Comparison of ENCODE assay signal across 20 cellular contexts in genomic region chr11:14390669-14391068, GRCh38. TPM values are rescaled to one million over a fixed set of nuclear protein-coding genes. Genes with fewer than 3 reads are reported as not detected.
DNase-seq lines count a peak whose midpoint lies in the region; ATAC-seq, FAIRE-seq and TF ChIP-seq lines count a peak whose summit lies in the region.
"Had no signal": no experiment of that assay in that cellular context is flagged by ENCODE, and none has a peak within 500 bp of the region (broad histone marks: within the 10 kb centered on the region; RNA-seq: fewer than 3 reads in every experiment).

No MANE protein-coding gene starts in this region.

- H3K4me1 ChIP-seq in A549: peaks cover 11% of the 10 kb centered on the region; the same call in 2 of the 3 replicates
- no peaks in the 10 kb centered on the region for H3K4me1 ChIP-seq in HEK293 (ENCODE audit: control insufficient read depth, insufficient read depth, low read length)
- peaks cover 3 to 16% of the 10 kb centered on the region in 2 experiments; a peak in 2 of 4 replicates for H3K4me1 ChIP-seq in SK-N-SH (ENCODE audit: control insufficient read depth in 1 of 2, insufficient read depth in 2 of 2, low read depth in 1 of 2, low read length in 1 of 2)

- H3F3A ChIP-seq in SK-N-SH (replicated peaks; ENCODE audit: insufficient read depth): no peaks in the 10 kb centered on the region

- no peaks in the 10 kb centered on the region for H4K20me1 ChIP-seq in SK-N-SH (ENCODE audit: insufficient read depth)
- H4K20me1 ChIP-seq: BLaER1 treated with 17β-estradiol and CSF1 and Interleukin-3, amounts not matched to agents 10 nM and 100 nM had no signal

- no peak overlapping the region for H3K4me3 ChIP-seq in A549
- H3K4me3 ChIP-seq in HEK293 (ENCODE audit: low read depth, low read length): no peak overlapping the region
- no peak overlapping the region for H3K4me3 ChIP-seq in SK-N-SH (ENCODE audit: low read depth in 2 of 2, low read length in 1 of 2)
- H3K4me3 ChIP-seq: BLaER1 treated with 17β-estradiol and CSF1 and Interleukin-3, amounts not matched to agents 10 nM and 100 nM; GM23248; HAP-1 had no signal

- H3K9me3 ChIP-seq in A549 (no peaks in the 10 kb centered on the region), HEK293 (ENCODE audit: control insufficient read depth, insufficient read depth, low read depth, low read length) (no peaks in the 10 kb centered on the region), SK-N-SH (no peaks in the 10 kb centered on the region)
- H3K9me3 ChIP-seq: BLaER1 treated with 17β-estradiol and CSF1 and Interleukin-3, amounts not matched to agents 10 nM and 100 nM; HAP-1 had no signal

- no peak for TF ChIP-seq CTCF in A549 (IDR thresholded peaks at IDR 0.05)
- no peak for TF ChIP-seq CTCF in HEK293 (tag by site-specific recombination; IDR thresholded peaks at IDR 0.05)
- TF ChIP-seq CTCF in SK-N-SH (IDR thresholded peaks at IDR 0.05): no peak

- no peak for ATAC-seq in A549
- ATAC-seq in left lobe of liver: peak; percentile 39
- no peak for ATAC-seq in HG02798 (IDR thresholded peaks at IDR 0.05; ENCODE audit: poor library complexity, unreplicated experiment)
- ATAC-seq in GM21528 (IDR thresholded peaks at IDR 0.05; ENCODE audit: low FRiP score, unreplicated experiment): no peak
- ATAC-seq: CD8-positive, alpha-beta T cell had no signal

- no peak overlapping the region for H3K9ac ChIP-seq in SK-N-SH
- H3K9ac ChIP-seq: BLaER1 treated with 17β-estradiol and CSF1 and Interleukin-3, amounts not matched to agents 10 nM and 100 nM; GM23248 had no signal

- no peak overlapping the region for H2AFZ ChIP-seq in SK-N-SH (ENCODE audit: low read depth)
- H2AFZ ChIP-seq: GM23248 had no signal

- H3K36me3 ChIP-seq in HEK293 (ENCODE audit: control insufficient read depth in 2 of 2, insufficient read depth in 1 of 2, low read length in 2 of 2): no peaks in the 10 kb centered on the region
- no peaks in the 10 kb centered on the region for H3K36me3 ChIP-seq in SK-N-SH (replicated peaks in 1 of 2; ENCODE audit: control insufficient read depth in 1 of 2, insufficient read depth in 2 of 2, low read length in 1 of 2)
- H3K36me3 ChIP-seq: BLaER1 treated with 17β-estradiol and CSF1 and Interleukin-3, amounts not matched to agents 10 nM and 100 nM; HAP-1 had no signal

- FAIRE-seq in A549 (lab: Jason Lieb, UNC): peak; percentile 51
- FAIRE-seq: G401.6, GM12891, GM19239, HTR-8/SVneo had no signal

- CTCF ChIA-PET in A549 (lab: Yijun Ruan, JAX): interaction anchor here (0.8 to 1.0 kb wide), 2 partner anchors 10 to 28 kb away, joined by 3 to 4 read pairs; no protein-coding TSS in a partner anchor
- CTCF ChIA-PET in HEK293 (lab: Yijun Ruan, JAX): no interaction called here
- CTCF ChIA-PET in SK-N-SH (lab: Yijun Ruan, JAX): interaction anchor here (1.0 to 1.3 kb wide), 2 partner anchors 90 to 165 kb away, joined by 3 read pairs; no protein-coding TSS in a partner anchor

- no peaks in the 10 kb centered on the region for H3K27me3 ChIP-seq in SK-N-SH (ENCODE audit: insufficient read depth)
- H3K27me3 ChIP-seq: BLaER1 treated with 17β-estradiol and CSF1 and Interleukin-3, amounts not matched to agents 10 nM and 100 nM had no signal

- no peak for TF ChIP-seq RAD21 in A549 (conservative IDR thresholded peaks at IDR 0.05 in 1 of 2, IDR thresholded peaks at IDR 0.05 in 1 of 2)
- TF ChIP-seq RAD21 in SK-N-SH (IDR thresholded peaks at IDR 0.05; ENCODE audit: low read length): no peak

- POLR2A ChIA-PET in A549 (lab: Yijun Ruan, JAX): no interaction called here
- POLR2A ChIA-PET in HEK293 (lab: Yijun Ruan, JAX): no interaction called here
- POLR2A ChIA-PET in SK-N-SH (lab: Yijun Ruan, JAX): no interaction called here

- DNase-seq in A549 (ENCODE audit: low read depth in 1 of 2, low spot score in 1 of 2) (peak in 1 of 2 experiments; percentile 11), left lobe of liver (ENCODE audit: low spot score) (no peak), renal cortical epithelial cell (ENCODE audit: low read depth) (peak; percentile 61), SK-N-SH (no peak)
- DNase-seq: CD8-positive, alpha-beta T cell; DMS 273 treated with DMSO at 0.1 percent for 48 hours; DMS53; DND-41; GM23248; KBM-7 had no signal

- no peak overlapping the region for H3K27ac ChIP-seq in A549
- no peak overlapping the region for H3K27ac ChIP-seq in HEK293 (ENCODE audit: extremely low read depth, low read depth, low read length)
- no peak overlapping the region for H3K27ac ChIP-seq in SK-N-SH (ENCODE audit: low read depth in 2 of 2, low read length in 1 of 2)
- H3K27ac ChIP-seq: 22Rv1; BLaER1 treated with 17β-estradiol and CSF1 and Interleukin-3, amounts not matched to agents 10 nM and 100 nM; GM23248 had no signal

- H3K9me2 ChIP-seq in SK-N-SH: no peaks in the 10 kb centered on the region

- 70% methylated on average over 1 of the region's 1 CpG for WGBS in A549 (ENCODE audit: missing lambda C conversion rate)
- 95% methylated on average over 1 of the region's 1 CpG for whole genome bisulfite sequencing in SK-N-SH (ENCODE audit: low lambda C conversion rate)

- TF ChIP-seq EP300 in A549 (IDR thresholded peaks at IDR 0.05) (no peak), SK-N-SH (IDR thresholded peaks at IDR 0.05; ENCODE audit: borderline replicate concordance in 1 of 2, low read depth in 1 of 2, low read length in 1 of 2) (no peak)

- H3K79me2 ChIP-seq in SK-N-SH (ENCODE audit: insufficient read depth): no peaks in the 10 kb centered on the region

- no peak for TF ChIP-seq POLR2A in A549 (IDR thresholded peaks at IDR 0.05; ENCODE audit: low read length)

- peak overlapping the region; percentile 19; the same call in 2 of the 3 replicates for H3K4me2 ChIP-seq in A549
- no peak overlapping the region for H3K4me2 ChIP-seq in SK-N-SH
- H3K4me2 ChIP-seq: BLaER1 treated with 17β-estradiol and CSF1 and Interleukin-3, amounts not matched to agents 10 nM and 100 nM had no signal

TF ChIP-seq in A549, 52 proteins besides CTCF, POLR2A, EP300 and RAD21 (continues in another document):
- TF ChIP-seq EHF (CRISPR knock-in tag; IDR thresholded peaks at IDR 0.05) (no peak), HMGXB4 (CRISPR knock-in tag; IDR thresholded peaks at IDR 0.05; ENCODE audit: borderline replicate concordance) (no peak)

TF ChIP-seq in HEK293, 187 proteins besides CTCF, POLR2A, EP300 and RAD21:
- TF ChIP-seq GLIS1 (tag by site-specific recombination; IDR thresholded peaks at IDR 0.05): peak; percentile 92
- TF ChIP-seq, protein P1, sequence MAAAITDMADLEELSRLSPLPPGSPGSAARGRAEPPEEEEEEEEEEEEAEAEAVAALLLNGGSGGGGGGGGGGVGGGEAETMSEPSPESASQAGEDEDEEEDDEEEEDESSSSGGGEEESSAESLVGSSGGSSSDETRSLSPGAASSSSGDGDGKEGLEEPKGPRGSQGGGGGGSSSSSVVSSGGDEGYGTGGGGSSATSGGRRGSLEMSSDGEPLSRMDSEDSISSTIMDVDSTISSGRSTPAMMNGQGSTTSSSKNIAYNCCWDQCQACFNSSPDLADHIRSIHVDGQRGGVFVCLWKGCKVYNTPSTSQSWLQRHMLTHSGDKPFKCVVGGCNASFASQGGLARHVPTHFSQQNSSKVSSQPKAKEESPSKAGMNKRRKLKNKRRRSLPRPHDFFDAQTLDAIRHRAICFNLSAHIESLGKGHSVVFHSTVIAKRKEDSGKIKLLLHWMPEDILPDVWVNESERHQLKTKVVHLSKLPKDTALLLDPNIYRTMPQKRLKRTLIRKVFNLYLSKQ (tag by site-specific recombination; IDR thresholded peaks at IDR 0.05; ENCODE audit: borderline replicate concordance): no peak
- TF ChIP-seq SCRT2 (tag by site-specific recombination; IDR thresholded peaks at IDR 0.05): no peak

TF ChIP-seq in SK-N-SH, 30 proteins besides CTCF, POLR2A, EP300 and RAD21 (continues in another document):
- TF ChIP-seq, protein P2, sequence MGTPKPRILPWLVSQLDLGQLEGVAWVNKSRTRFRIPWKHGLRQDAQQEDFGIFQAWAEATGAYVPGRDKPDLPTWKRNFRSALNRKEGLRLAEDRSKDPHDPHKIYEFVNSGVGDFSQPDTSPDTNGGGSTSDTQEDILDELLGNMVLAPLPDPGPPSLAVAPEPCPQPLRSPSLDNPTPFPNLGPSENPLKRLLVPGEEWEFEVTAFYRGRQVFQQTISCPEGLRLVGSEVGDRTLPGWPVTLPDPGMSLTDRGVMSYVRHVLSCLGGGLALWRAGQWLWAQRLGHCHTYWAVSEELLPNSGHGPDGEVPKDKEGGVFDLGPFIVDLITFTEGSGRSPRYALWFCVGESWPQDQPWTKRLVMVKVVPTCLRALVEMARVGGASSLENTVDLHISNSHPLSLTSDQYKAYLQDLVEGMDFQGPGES (IDR thresholded peaks at IDR 0.05; ENCODE audit: low read depth, low read length): no peak
- TF ChIP-seq RCOR1 (IDR thresholded peaks at IDR 0.05; ENCODE audit: low read length) (no peak), RXRA (IDR thresholded peaks at IDR 0.05; ENCODE audit: borderline replicate concordance, low read depth) (no peak), GABPA (IDR thresholded peaks at IDR 0.05; ENCODE audit: low read depth) (no peak), TAF1 (IDR thresholded peaks at IDR 0.05; ENCODE audit: borderline replicate concordance, low read depth, low read length) (no peak), MAX (IDR thresholded peaks at IDR 0.05; ENCODE audit: low read depth) (no peak), ELF1 (IDR thresholded peaks at IDR 0.05) (no peak), MEF2A (IDR thresholded peaks at IDR 0.05; ENCODE audit: borderline replicate concordance, low read depth) (no peak)
- TF ChIP-seq, protein P3, sequence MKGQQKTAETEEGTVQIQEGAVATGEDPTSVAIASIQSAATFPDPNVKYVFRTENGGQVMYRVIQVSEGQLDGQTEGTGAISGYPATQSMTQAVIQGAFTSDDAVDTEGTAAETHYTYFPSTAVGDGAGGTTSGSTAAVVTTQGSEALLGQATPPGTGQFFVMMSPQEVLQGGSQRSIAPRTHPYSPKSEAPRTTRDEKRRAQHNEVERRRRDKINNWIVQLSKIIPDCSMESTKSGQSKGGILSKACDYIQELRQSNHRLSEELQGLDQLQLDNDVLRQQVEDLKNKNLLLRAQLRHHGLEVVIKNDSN (IDR thresholded peaks at IDR 0.05; ENCODE audit: borderline replicate concordance, low read depth): no peak

RNA-seq across cellular contexts. Expression of gene RRAS2, which starts 31.7 kb away (rescaled TPM):
- polyA plus RNA-seq in A549 (2011; rRNA removed) (39.7 and 48.2 TPM in 2 replicates), A549 (2017; fragmentation: RNase III; extraction: RNeasy Plus Mini Kit Qiagen cat#74134 plus additional on column Dnase treatment) (37.9 to 44.0 TPM (median 40.2 TPM) in 3 replicates), SK-N-SH (2012; rRNA removed) (53.3 and 55.3 TPM in 2 replicates)
- polyA plus RNA-seq in A549 (2012; cell fraction: cytosol; rRNA removed): 17.1 and 21.7 TPM in 2 replicates
- polyA plus RNA-seq in A549 (2012; cell fraction: nucleus; rRNA removed): 8.8 and 10.4 TPM in 2 replicates
- 7.8 and 9.1 TPM in 2 replicates for polyA minus RNA-seq in A549 (2011; rRNA and poly(A)+ RNA removed)
- total RNA-seq in left lobe of liver (24.1 TPM), renal cortical epithelial cell (323 and 364 TPM in 2 replicates)
- polyA plus RNA-seq in SK-N-SH (2012; cell fraction: cytosol; rRNA removed): 73.7 and 93.3 TPM in 2 replicates
- 19.4 and 31.6 TPM in 2 replicates for polyA plus RNA-seq in SK-N-SH (2012; cell fraction: nucleus; rRNA removed)

Comparison
In these comparisons a context has a peak if more than half of its experiments do, and no peak if none do; other contexts are left out.
1. RNA of gene RRAS2, which starts 31.7 kb away (total RNA-seq): 323 to 364 TPM in renal cortical epithelial cell; 24.1 TPM in left lobe of liver (single experiment); every median in the first group is over 10 times any median in the second.